Comparison of ENCODE assay signal across 19 cellular contexts in the genomic region with DNA sequence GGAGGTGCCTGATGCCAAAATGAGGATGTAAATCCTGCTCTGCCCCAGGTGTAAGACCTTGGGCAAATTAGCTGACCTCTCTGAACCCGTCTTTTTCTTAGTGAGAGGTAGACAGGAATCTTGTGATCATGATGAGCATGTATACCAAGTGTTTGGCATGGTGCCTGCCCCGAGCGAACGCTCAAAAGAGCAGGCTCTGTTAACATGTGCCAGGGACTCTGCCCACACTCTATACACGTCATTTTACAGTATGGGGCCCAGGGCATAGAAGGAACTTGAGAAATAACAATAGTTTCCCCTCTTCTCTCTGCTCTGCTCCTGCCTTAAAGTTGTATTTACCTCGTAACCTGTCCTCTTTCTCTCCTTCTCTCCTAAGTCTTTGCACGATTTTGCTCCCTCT.
"Had no signal": no experiment of that assay in that cellular context is flagged by ENCODE, and none has a peak within 500 bp of the region (broad histone marks: within the 10 kb centered on the region; RNA-seq: fewer than 3 reads in every experiment).

No MANE protein-coding gene starts in this region.

- H3K27me3 ChIP-seq: ascending aorta, pancreas, sigmoid colon, stomach had no signal

- H3K27ac Mint-ChIP-seq: activated naive CD4-positive, alpha-beta T cell treated with anti-CD3 and anti-CD28 coated beads, Interleukin-2, amount 50 U/mL, for 24 hours; activated T-helper 2 cell treated with anti-CD3 and anti-CD28 coated beads, Interferon-gamma antibody, Interleukin-2, Interleukin-4, amounts not matched to agents 10 μg/mL and 5 μg/mL and 100 μg/mL, durations not matched to agents 14 hours and 24 hours and 36 hours; mesothelial cell of epicardium; natural killer cell treated with Interleukin-12 subunit alpha and Interleukin-12 subunit beta and Interleukin-15 and Interleukin-18, amount 100 ng/mL, for 72 hours had no signal

- H3K9me3 Mint-ChIP-seq: activated naive CD4-positive, alpha-beta T cell treated with anti-CD3 and anti-CD28 coated beads, Interleukin-2, amount 50 U/mL, for 24 hours; activated T-helper 2 cell treated with anti-CD3 and anti-CD28 coated beads, Interferon-gamma antibody, Interleukin-2, Interleukin-4, amounts not matched to agents 10 μg/mL and 5 μg/mL and 100 μg/mL, durations not matched to agents 14 hours and 24 hours and 36 hours; mesothelial cell of epicardium; natural killer cell treated with Interleukin-12 subunit alpha and Interleukin-12 subunit beta and Interleukin-15 and Interleukin-18, amount 100 ng/mL, for 72 hours; T-cell had no signal

- H3K27ac ChIP-seq: ascending aorta, esophagus muscularis mucosa, lower lobe of right lung, neutrophil, pancreas, sigmoid colon, spleen, stomach, thoracic aorta had no signal

- ATAC-seq: left colon; lower lobe of right lung; natural killer cell treated with Interleukin-12 subunit alpha and Interleukin-12 subunit beta and Interleukin-15 and Interleukin-18, amount 100 ng/mL, for 72 hours; pancreas; SK-N-SH treated with all-trans-retinoic acid at 6 μM for 48 hours had no signal

- H3K36me3 Mint-ChIP-seq: activated naive CD4-positive, alpha-beta T cell treated with anti-CD3 and anti-CD28 coated beads, Interleukin-2, amount 50 U/mL, for 24 hours; mesothelial cell of epicardium; natural killer cell treated with Interleukin-12 subunit alpha and Interleukin-12 subunit beta and Interleukin-15 and Interleukin-18, amount 100 ng/mL, for 72 hours; T-cell had no signal

- H3K4me3 ChIP-seq: ascending aorta, esophagus muscularis mucosa, lower lobe of right lung, pancreas, sigmoid colon, spleen, stomach, thoracic aorta had no signal

- H3K36me3 ChIP-seq: ascending aorta, esophagus muscularis mucosa, lower lobe of right lung, neutrophil, pancreas, sigmoid colon, spleen, stomach, thoracic aorta had no signal

- H3K9me3 ChIP-seq: ascending aorta, esophagus muscularis mucosa, lower lobe of right lung, neutrophil, pancreas, sigmoid colon, spleen, stomach, thoracic aorta had no signal

- DNase-seq: activated CD4-positive, alpha-beta T cell treated with anti-CD3 and anti-CD28 coated beads, Interleukin-2, amount 50 U/mL, for 4 hours; effector CD4-positive, alpha-beta T cell; left colon; lower lobe of right lung; pancreas; sigmoid colon; spleen; stomach; T-helper 9 cell had no signal

- H3K4me3 Mint-ChIP-seq: activated naive CD4-positive, alpha-beta T cell treated with anti-CD3 and anti-CD28 coated beads, Interleukin-2, amount 50 U/mL, for 24 hours; mesothelial cell of epicardium; natural killer cell treated with Interleukin-12 subunit alpha and Interleukin-12 subunit beta and Interleukin-15 and Interleukin-18, amount 100 ng/mL, for 72 hours; T-cell had no signal

- H3K4me1 ChIP-seq: lower lobe of right lung, pancreas, spleen had no signal
